In genomic region chr1:25880518-25880917, GRCh38 we compare ENCODE assay signal across 21 cellular contexts. TPM values are rescaled to one million over a fixed set of nuclear protein-coding genes. Genes with fewer than 3 reads are reported as not detected.
A peak's percentile ranks its signal among the peaks of the same experiment; 100 is the strongest.
DNase-seq lines count a peak whose midpoint lies in the region; ATAC-seq and TF ChIP-seq lines count a peak whose summit lies in the region.
"Had no signal": no experiment of that assay in that cellular context is flagged by ENCODE, and none has a peak within 500 bp of the region (broad histone marks: within the 10 kb centered on the region; RNA-seq: fewer than 3 reads in every experiment).

No MANE protein-coding gene starts in this region.

- no peaks in the 10 kb centered on the region for H4K20me1 ChIP-seq in PC-3 (ENCODE audit: low read length)

- no peaks in the 10 kb centered on the region for H3K27me3 ChIP-seq in PC-3 (ENCODE audit: low read length)

- H3K36me3 Mint-ChIP-seq in WTC11, result no peaks in the 10 kb centered on the region
- peaks cover 4% of the 10 kb centered on the region for H3K36me3 Mint-ChIP-seq in endothelial cell (ENCODE audit: low read depth, unreplicated experiment)
- no peaks in the 10 kb centered on the region for H3K36me3 Mint-ChIP-seq in T-cell
- H3K36me3 Mint-ChIP-seq: CD4-positive, alpha-beta memory T cell had no signal

- H3K36me3 ChIP-seq in PC-3 (ENCODE audit: low read depth, low read length), result no peaks in the 10 kb centered on the region

- H3K27ac Mint-ChIP-seq in WTC11, result no peak overlapping the region
- peak overlapping the region; percentile 42 for H3K27ac Mint-ChIP-seq in endothelial cell (ENCODE audit: unreplicated experiment)
- no peak overlapping the region for H3K27ac Mint-ChIP-seq in T-cell
- H3K27ac Mint-ChIP-seq: GM23338 had no signal

- H3K9ac ChIP-seq in PC-3 (ENCODE audit: low read length), result no peak overlapping the region

- TF ChIP-seq CTCF in WTC11 (IDR thresholded peaks at IDR 0.05), result no peak
- no peak for TF ChIP-seq CTCF in endothelial cell (IDR thresholded peaks at IDR 0.05; ENCODE audit: unreplicated experiment)
- TF ChIP-seq CTCF in PC-3 (conservative IDR thresholded peaks at IDR 0.05; ENCODE audit: low read depth, low read length), result no peak

- peaks cover 21% of the 10 kb centered on the region for H3K27me3 Mint-ChIP-seq in WTC11 (ENCODE audit: low read depth)
- peaks cover 15% of the 10 kb centered on the region for H3K27me3 Mint-ChIP-seq in endothelial cell (ENCODE audit: unreplicated experiment)
- no peaks in the 10 kb centered on the region for H3K27me3 Mint-ChIP-seq in T-cell
- H3K27me3 Mint-ChIP-seq: CD4-positive, alpha-beta memory T cell had no signal

- ATAC-seq in WTC11 (no peak), T-cell (replicated peaks in 1 of 4) (no peak), PC-3 (no peak), HG02798 (IDR thresholded peaks at IDR 0.05; ENCODE audit: poor library complexity, unreplicated experiment) (no peak)
- ATAC-seq: GM23338 had no signal

- BruUV-seq in PC-3 (replicated peaks; lab: Mats Ljungman, UMichigan), result no TSS peak

- intact Hi-C loops in posterior vena cava (cut with DNase I), result loop anchor here in 1 of 2 donors (5.0 kb wide), 1 partner anchor 1798 kb away; no protein-coding TSS in a partner anchor
- intact Hi-C loops in PC-3 (cut with micrococcal nuclease), result no loop called here

- no peaks in the 10 kb centered on the region for H3K9me2 ChIP-seq in PC-3 (replicated peaks; ENCODE audit: low read length)

- H3K27ac ChIP-seq in PC-3 (ENCODE audit: low read length), result no peak overlapping the region
- H3K27ac ChIP-seq: HL-60 had no signal

- no peaks in the 10 kb centered on the region; the same call in 1 of the 2 replicates for H3K4me1 ChIP-seq in PC-3 (ENCODE audit: insufficient read depth, low read length)

- H3K9me3 Mint-ChIP-seq in WTC11, result no peaks in the 10 kb centered on the region
- no peaks in the 10 kb centered on the region for H3K9me3 Mint-ChIP-seq in endothelial cell (ENCODE audit: unreplicated experiment)
- no peaks in the 10 kb centered on the region for H3K9me3 Mint-ChIP-seq in T-cell
- H3K9me3 Mint-ChIP-seq: CD4-positive, alpha-beta memory T cell; GM23338 had no signal

- no peak overlapping the region for H3K4me2 ChIP-seq in PC-3 (ENCODE audit: low read length)
- H3K4me2 ChIP-seq: GM23338 had no signal

- H3K4me1 Mint-ChIP-seq in WTC11 (peaks cover 8% of the 10 kb centered on the region), endothelial cell (ENCODE audit: unreplicated experiment) (peaks cover 16% of the 10 kb centered on the region), T-cell (peaks cover 2 to 4% (median 3%) of the 10 kb centered on the region in 3 donors)

- no peak overlapping the region for H3K4me3 Mint-ChIP-seq in WTC11
- peak overlapping the region; percentile 78 for H3K4me3 Mint-ChIP-seq in endothelial cell (ENCODE audit: unreplicated experiment)
- H3K4me3 Mint-ChIP-seq in T-cell, result no peak overlapping the region
- H3K4me3 Mint-ChIP-seq: CD4-positive, alpha-beta memory T cell; GM23338 had no signal

- DNase-seq in WTC11 (ENCODE audit: low spot score), result peak; percentile 2
- no peak for DNase-seq in endothelial cell (ENCODE audit: low spot score)
- peak; percentile 25 for DNase-seq in posterior vena cava (ENCODE audit: low spot score)
- no peak for DNase-seq in T-cell
- DNase-seq in KG1 (lab: John Stamatoyannopoulos, UW), result no peak
- no peak for DNase-seq in PC-3
- DNase-seq: C1 segment of cervical spinal cord; CD4-positive, alpha-beta memory T cell; COR-L47; HCEC 1CT; Kasumi-1; NCI-H1092 treated with DMSO at 0.1 percent for 48 hours; NCI-H1436; NCI-H187 treated with DMSO at 0.1 percent for 48 hours; NCI-H2107; NCI-H446; NCI-H526; SHP77 had no signal

- no peaks in the 10 kb centered on the region for H3F3A ChIP-seq in PC-3 (ENCODE audit: low read length, unreplicated experiment)

- no peak overlapping the region for H3K4me3 ChIP-seq in PC-3 (ENCODE audit: low read length)
- H3K4me3 ChIP-seq: GM23338 had no signal

- no peak overlapping the region for H2AFZ ChIP-seq in PC-3 (ENCODE audit: low read length)
- H2AFZ ChIP-seq: GM23338 had no signal

- CTCF ChIA-PET in WTC11 (lab: Charles Lee) (interaction anchor here (1.4 kb wide), 1 partner anchor 15 kb away, joined by 6 read pairs; no protein-coding TSS in a partner anchor), T-cell (lab: Charles Lee) (no interaction called here), PC-3 (lab: Charles Lee) (no interaction called here)

- POLR2A ChIA-PET in WTC11 (lab: Charles Lee), result no interaction called here
- POLR2A ChIA-PET in T-cell (lab: Charles Lee), result no interaction called here
- POLR2A ChIA-PET in PC-3 (lab: Charles Lee; ENCODE audit: unreplicated experiment), result no interaction called here

- no peaks in the 10 kb centered on the region for H3K79me2 ChIP-seq in PC-3 (ENCODE audit: low read length)

- no peaks in the 10 kb centered on the region for H3K9me3 ChIP-seq in PC-3 (ENCODE audit: low read length)

TF ChIP-seq in WTC11, 78 proteins besides CTCF, POLR2A, EP300 and RAD21:
- TF ChIP-seq MLX (CRISPR knock-in tag; IDR thresholded peaks at IDR 0.05) (no peak), ZNF263 (CRISPR knock-in tag; IDR thresholded peaks at IDR 0.05; ENCODE audit: low read depth) (peak; percentile 77; the same call in 1 of the 2 replicates), CDX4 (CRISPR knock-in tag; IDR thresholded peaks at IDR 0.05; ENCODE audit: borderline replicate concordance) (no peak), FOXK1 (CRISPR knock-in tag; IDR thresholded peaks at IDR 0.05) (no peak), ZNF671 (CRISPR knock-in tag; IDR thresholded peaks at IDR 0.05) (no peak), IRF1 (CRISPR knock-in tag; IDR thresholded peaks at IDR 0.05) (no peak)

RNA-seq across cellular contexts. Expression of gene PAQR7, which starts 5.0 kb away (rescaled TPM):
- total RNA-seq in WTC11 (2021), result 6.7 to 9.1 TPM (median 8.4 TPM) in 3 replicates
- 18.7 TPM for total RNA-seq in endothelial cell (ENCODE audit: unreplicated experiment)
- total RNA-seq in posterior vena cava, result 1 to 10 TPM; 5.9 to 7.1 TPM
- 1 to 10 TPM; 1.9 to 3.8 (median 3.0) TPM for total RNA-seq in T-cell
- total RNA-seq in PC-3 (2014; rRNA removed), result 6.4 and 7.2 TPM in 2 replicates

RNA-seq across cellular contexts. Expression of gene AUNIP, which starts 21.3 kb away (rescaled TPM):
- total RNA-seq in WTC11 (2021), result 14.2 to 16.1 TPM (median 15.1 TPM) in 3 replicates
- 3.3 TPM for total RNA-seq in endothelial cell (ENCODE audit: unreplicated experiment)
- not detected for total RNA-seq in posterior vena cava
- total RNA-seq in T-cell, result under 1 TPM in 2 of 5 donors, not detected in 3; 0.20 to 0.35 TPM
- total RNA-seq in PC-3 (2014; rRNA removed), result 17.6 and 22.2 TPM in 2 replicates
- total RNA-seq: CD4-positive, alpha-beta memory T cell had no signal

RNA-seq across cellular contexts. Expression of gene STMN1, which starts 25.7 kb away (rescaled TPM):
- total RNA-seq in WTC11 (2021) (418 to 483 TPM (median 458 TPM) in 3 replicates), endothelial cell (ENCODE audit: unreplicated experiment) (972 TPM), posterior vena cava (10 to 100 TPM; 19.1 to 24.8 TPM), T-cell (10 to 100 TPM; 28.4 to 54.2 (median 45.2) TPM), PC-3 (2014; rRNA removed) (177 and 206 TPM in 2 replicates)

Comparison
In these comparisons a context has a peak if more than half of its experiments do, and no peak if none do; other contexts are left out.
1. DNase-seq: peak in WTC11 (single experiment) and posterior vena cava (single experiment); none in endothelial cell (single experiment), T-cell (0 of 34), KG1 (single experiment) and PC-3 (single experiment).